In the genomic region with DNA sequence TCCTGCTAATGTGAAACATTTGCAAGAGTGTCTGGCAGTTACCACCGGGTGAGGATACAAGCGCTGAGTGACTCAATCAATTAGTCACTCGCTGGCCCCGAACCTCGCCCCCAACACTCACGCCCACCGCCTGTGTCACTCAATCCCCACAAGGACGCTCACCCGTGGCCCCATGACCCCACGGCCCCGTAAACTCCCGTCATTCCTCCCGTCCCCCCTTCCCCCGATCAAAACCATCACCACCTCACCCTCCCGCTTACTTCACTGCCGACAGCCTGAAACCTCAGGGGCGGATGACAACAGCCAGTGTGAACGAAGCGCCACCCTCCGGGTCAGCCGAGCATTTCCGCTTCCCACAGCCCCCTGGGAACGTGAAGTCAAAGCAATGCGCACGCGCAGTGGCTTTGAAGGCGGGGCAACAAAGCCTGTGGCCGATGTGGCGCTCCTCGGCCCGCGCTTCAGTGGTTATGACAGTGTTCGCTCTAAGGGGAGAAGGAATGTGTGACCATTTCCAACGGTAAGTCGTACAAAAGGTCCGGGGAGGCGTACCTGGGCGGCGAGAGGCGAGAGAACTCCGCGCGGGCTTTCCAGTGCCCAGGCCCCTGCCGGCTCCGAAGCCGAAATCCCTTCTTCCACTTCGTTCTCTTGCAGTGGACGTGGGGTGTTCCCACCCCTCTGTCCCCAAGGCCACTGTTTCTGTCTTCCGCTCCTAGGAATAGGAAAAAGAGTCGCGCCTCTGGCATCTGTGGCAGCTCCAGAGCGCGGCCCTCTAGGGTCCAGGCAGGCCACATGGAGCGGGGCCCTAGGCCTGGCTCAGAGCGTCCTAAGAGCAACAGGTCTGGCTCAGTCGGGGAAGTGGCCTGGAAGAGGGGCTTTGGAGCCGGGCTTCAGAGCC, we compare ENCODE assay signal across 8 cellular contexts. TPM values are rescaled to one million over a fixed set of nuclear protein-coding genes. Genes with fewer than 3 reads are reported as not detected.
DNase-seq lines count a peak whose midpoint lies in the region; ATAC-seq and TF ChIP-seq lines count a peak whose summit lies in the region.

Gene ZNF674 (minus strand): TSS at position 311 of the 895 bp plus-strand sequence. CDS start 3,334 bp downstream, outside the sequence.

- peaks cover 14% of the 10 kb centered on the region for H3K79me2 ChIP-seq in neural cell (replicated peaks; ENCODE audit: insufficient read depth, low read length)

- peak within 1 kb of the TSS; percentile 58 for H2AFZ ChIP-seq in neural cell (ENCODE audit: low read depth, low read length)

- peak; percentile 92 for ATAC-seq in stimulated activated naive CD8-positive, alpha-beta T cell treated with anti-CD3 and anti-CD28 coated beads, Interleukin-15, amount 100 ng/mL, for 72 hours

- peak; percentile 24 for TF ChIP-seq CTCF in fibroblast of villous mesenchyme (IDR thresholded peaks at IDR 0.05; ENCODE audit: insufficient read depth, low read depth, low read length)
- TF ChIP-seq CTCF in neural cell (IDR thresholded peaks at IDR 0.05; ENCODE audit: poor library complexity, severe bottlenecking) = peak; percentile 73

- peak within 1 kb of the TSS; percentile 91 to 93 for H3K4me3 Mint-ChIP-seq in stimulated activated naive CD8-positive, alpha-beta T cell treated with anti-CD3 and anti-CD28 coated beads, Interleukin-15, amount 100 ng/mL, for 72 hours

- DNase-seq in ELR (ENCODE audit: low read depth) (peak; percentile 92), GOT3 (lab: John Stamatoyannopoulos, UW) (peak; percentile 58), LHCN-M2 (ENCODE audit: low read depth) (peak; percentile 89), RPMI8226 (peak; percentile 95), fibroblast of villous mesenchyme (ENCODE audit: low read depth) (peak; percentile 93)
- peak; percentile 89 for DNase-seq in activated T-helper 9 cell treated with anti-CD3 and anti-CD28 coated beads, Interleukin-2, amount 50 U/mL, for 16 hours (ENCODE audit: low read depth)
- peak; percentile 88 to 93 for DNase-seq in stimulated activated naive CD8-positive, alpha-beta T cell treated with anti-CD3 and anti-CD28 coated beads, Interleukin-15, amount 100 ng/mL, for 72 hours

- H3K9me3 ChIP-seq in neural cell (ENCODE audit: low read length) = no peaks in the 10 kb centered on the region

- H3F3A ChIP-seq in neural cell (ENCODE audit: insufficient read depth, low read length, poor library complexity, severe bottlenecking) = no peaks in the 10 kb centered on the region

- TF ChIP-seq RAD21 in neural cell (conservative IDR thresholded peaks at IDR 0.05) = peak; percentile 53

- H3K4me3 ChIP-seq in fibroblast of villous mesenchyme (ENCODE audit: low read depth, low read length) (peak within 1 kb of the TSS; percentile 82), neural cell (ENCODE audit: low read length) (peak within 1 kb of the TSS; percentile 83)

- peak within 1 kb of the TSS; percentile 55 for H3K4me2 ChIP-seq in neural cell (ENCODE audit: low read length)

- no peaks in the 10 kb centered on the region for H3K9me2 ChIP-seq in neural cell (ENCODE audit: insufficient read depth, low read length)

- H3K27me3 ChIP-seq in neural cell (ENCODE audit: insufficient read depth, low read depth, low read length) = no peaks in the 10 kb centered on the region

- H3K9me3 Mint-ChIP-seq in stimulated activated naive CD8-positive, alpha-beta T cell treated with anti-CD3 and anti-CD28 coated beads, Interleukin-15, amount 100 ng/mL, for 72 hours = no peaks in the 10 kb centered on the region

- peak; percentile 23 for TF ChIP-seq EP300 in neural cell (conservative IDR thresholded peaks at IDR 0.05; ENCODE audit: poor library complexity, severe bottlenecking)

- peak within 1 kb of the TSS; percentile 74 for H3K9ac ChIP-seq in neural cell (ENCODE audit: low read length)

- H4K20me1 ChIP-seq in neural cell (ENCODE audit: insufficient read depth) = no peaks in the 10 kb centered on the region

- peak within 1 kb of the TSS; percentile 98 to 99 for H3K27ac Mint-ChIP-seq in stimulated activated naive CD8-positive, alpha-beta T cell treated with anti-CD3 and anti-CD28 coated beads, Interleukin-15, amount 100 ng/mL, for 72 hours

- no peaks in the 10 kb centered on the region for H3K36me3 ChIP-seq in neural cell (ENCODE audit: insufficient read depth, low read length)

- H3K4me1 Mint-ChIP-seq in stimulated activated naive CD8-positive, alpha-beta T cell treated with anti-CD3 and anti-CD28 coated beads, Interleukin-15, amount 100 ng/mL, for 72 hours = peaks cover 22% of the 10 kb centered on the region

- no peaks in the 10 kb centered on the region for H3K27me3 Mint-ChIP-seq in stimulated activated naive CD8-positive, alpha-beta T cell treated with anti-CD3 and anti-CD28 coated beads, Interleukin-15, amount 100 ng/mL, for 72 hours

- H3K27ac ChIP-seq in neural cell (ENCODE audit: low read length) = peak within 1 kb of the TSS; percentile 66

TF ChIP-seq in neural cell, 6 proteins besides CTCF, POLR2A, EP300 and RAD21:
- TF ChIP-seq POLR2AphosphoS5 (IDR thresholded peaks at IDR 0.05) (peak; percentile 79), SMC3 (conservative IDR thresholded peaks at IDR 0.05; ENCODE audit: poor library complexity) (peak; percentile 50), MXI1 (conservative IDR thresholded peaks at IDR 0.05; ENCODE audit: poor library complexity, severe bottlenecking) (peak; percentile 67), REST (IDR thresholded peaks at IDR 0.05; ENCODE audit: borderline replicate concordance) (no peak), EZH2 (IDR thresholded peaks at IDR 0.05; ENCODE audit: borderline replicate concordance, insufficient read depth, low read length, poor library complexity, severe bottlenecking) (no peak), TAF1 (IDR thresholded peaks at IDR 0.05; ENCODE audit: low read depth) (peak; percentile 33)
TF ChIP-seq in neural cell: peak in this region for 4.

RNA-seq across cellular contexts. Expression of gene ZNF674, which starts in this region (rescaled TPM):
- total RNA-seq in LHCN-M2 (2014; rRNA removed) (2.2 and 6.9 TPM in 2 replicates), fibroblast of villous mesenchyme (4.2 and 7.3 TPM in 2 replicates)
- polyA plus RNA-seq in LHCN-M2 (2012) = 1.1 TPM
- 7.2 and 10.8 TPM in 2 replicates for polyA plus RNA-seq in neural cell
- 12.5 and 14.4 TPM in 2 replicates for polyA minus RNA-seq in neural cell

Comparison
In these comparisons a context has a peak if more than half of its experiments do, and no peak if none do; other contexts are left out.
1. Peak in every context shown above with its lines: DNase-seq, ATAC-seq, H3K4me3 ChIP-seq and H3K27ac ChIP-seq.